Comparison of ENCODE assay signal across 7 cellular contexts in genomic region chr7:25603427-25603740, GRCh38.
DNase-seq lines count a peak whose midpoint lies in the region; ATAC-seq and TF ChIP-seq lines count a peak whose summit lies in the region.
"Not testable (repeated sequence)": the region's sequence is repeated elsewhere in the genome, so short reads cannot be mapped to it uniquely, and the experiment has no call there.

No MANE protein-coding gene starts in this region.

- H3K18ac ChIP-seq in H9 (ENCODE audit: insufficient read length, low read depth, low read length) = not testable (repeated sequence)

- not testable (repeated sequence) for H3K56ac ChIP-seq in H9 (ENCODE audit: insufficient read length, low read depth, low read length)

- H3K4me3 ChIP-seq in choroid plexus epithelial cell (ENCODE audit: low read depth, low read length) (peak overlapping the region; percentile 28), skin epidermis (peak overlapping the region in 5 of 7 experiments; percentile 6 to 35 (median 19))
- not testable (repeated sequence) for H3K4me3 ChIP-seq in hepatocyte

- not testable (repeated sequence) for H3K9me2 ChIP-seq in hepatocyte (replicated peaks; ENCODE audit: insufficient read depth)

- H3K14ac ChIP-seq in H9 (ENCODE audit: insufficient read depth, low read length) = not testable (repeated sequence)

- H4K8ac ChIP-seq in H9 (replicated peaks; ENCODE audit: insufficient read length, low read depth, low read length) = not testable (repeated sequence)

- not testable (repeated sequence) for H2BK12ac ChIP-seq in H9 (ENCODE audit: insufficient read length, low read depth, low read length)

- no CpG with 5 or more reads among the region's 9 CpGs for WGBS in H9 (ENCODE audit: extremely low coverage, insufficient read length, low lambda C conversion rate)
- 8% methylated on average over 7 of the region's 9 CpGs for WGBS in hepatocyte (ENCODE audit: low lambda C conversion rate, missing lambda C conversion rate)

- not testable (repeated sequence) for H3K27me3 Mint-ChIP-seq in H9 (ENCODE audit: low read depth); T-cell; activated T-helper 17 cell treated with anti-CD3 and anti-CD28 coated beads, Interleukin-2, amount 50 U/mL, for 72 hours; naive thymus-derived CD8-positive, alpha-beta T cell

- not testable (repeated sequence) for H3K9me3 ChIP-seq in H9 (ENCODE audit: control insufficient read depth, low read depth, low read length); hepatocyte (ENCODE audit: low read depth)

- H3K23ac ChIP-seq in H9 (ENCODE audit: insufficient read length, low read depth, low read length) = not testable (repeated sequence)

- CTCF ChIA-PET in T-cell (lab: Charles Lee) = not testable (repeated sequence)

- not testable (repeated sequence) for H3K4me1 ChIP-seq in H9 (ENCODE audit: insufficient read depth, low read length); hepatocyte (ENCODE audit: insufficient read depth)

- H3K27ac ChIP-seq in H9 (ENCODE audit: insufficient read length, low read depth, low read length); skin epidermis: not testable (repeated sequence)
- peak overlapping the region; percentile 42 for H3K27ac ChIP-seq in hepatocyte

- not testable (repeated sequence) for H4K20me1 ChIP-seq in H9 (ENCODE audit: control insufficient read depth, insufficient read depth, insufficient read length); hepatocyte (ENCODE audit: insufficient read depth, poor library complexity, severe bottlenecking)

- not testable (repeated sequence) for H2BK120ac ChIP-seq in H9 (ENCODE audit: low read depth, low read length, poor library complexity, severe bottlenecking)

- not testable (repeated sequence) for H4K5ac ChIP-seq in H9 (ENCODE audit: insufficient read length, low read depth, low read length)

- not testable (repeated sequence) for H2BK5ac ChIP-seq in H9 (ENCODE audit: insufficient read length, low read length)

- H3K9ac ChIP-seq in H9 (ENCODE audit: extremely low read depth, insufficient read length, low read length) = not testable (repeated sequence)

- DNase-seq in H9; choroid plexus epithelial cell (ENCODE audit: low read depth); hepatocyte (ENCODE audit: low spot score): not testable (repeated sequence)
- peak in 3 of 34 experiments; percentile 8 to 57 (median 28) for DNase-seq in T-cell
- DNase-seq in naive thymus-derived CD8-positive, alpha-beta T cell = peak in 1 of 10 donors; percentile 24

- not testable (repeated sequence) for H2BK15ac ChIP-seq in H9 (ENCODE audit: low read depth, low read length)

- not testable (repeated sequence) for H3K9me3 Mint-ChIP-seq in H9; T-cell; activated T-helper 17 cell treated with anti-CD3 and anti-CD28 coated beads, Interleukin-2, amount 50 U/mL, for 72 hours; naive thymus-derived CD8-positive, alpha-beta T cell

- H3T11ph ChIP-seq in H9 (ENCODE audit: low read length) = not testable (repeated sequence)

- not testable (repeated sequence) for H2AK5ac ChIP-seq in H9 (ENCODE audit: insufficient read length, low read length)

- not testable (repeated sequence) for H3K4me1 Mint-ChIP-seq in H9; T-cell; activated T-helper 17 cell treated with anti-CD3 and anti-CD28 coated beads, Interleukin-2, amount 50 U/mL, for 72 hours; naive thymus-derived CD8-positive, alpha-beta T cell

- not testable (repeated sequence) for H2AFZ ChIP-seq in H9 (ENCODE audit: low read length); hepatocyte

- not testable (repeated sequence) for H3K36me3 ChIP-seq in hepatocyte (replicated peaks; ENCODE audit: insufficient read depth, low read depth)

- not testable (repeated sequence) for H3K4ac ChIP-seq in H9 (ENCODE audit: low read depth, low read length)

- H3K4me2 ChIP-seq in H9 (ENCODE audit: insufficient read depth, insufficient read length, low read length) = not testable (repeated sequence)
- H3K4me2 ChIP-seq in hepatocyte = peak overlapping the region; percentile 61

- POLR2A ChIA-PET in T-cell (lab: Charles Lee); naive thymus-derived CD8-positive, alpha-beta T cell (lab: Charles Lee): not testable (repeated sequence)

- H3K36me3 Mint-ChIP-seq in H9 (ENCODE audit: insufficient read depth in 1 of 3, low read depth in 3 of 3); T-cell; activated T-helper 17 cell treated with anti-CD3 and anti-CD28 coated beads, Interleukin-2, amount 50 U/mL, for 72 hours (ENCODE audit: low read depth); naive thymus-derived CD8-positive, alpha-beta T cell: not testable (repeated sequence)

- peak overlapping the region; percentile 77 to 82 for H3K4me3 Mint-ChIP-seq in H9
- peak overlapping the region; percentile 70 to 74 (median 73) for H3K4me3 Mint-ChIP-seq in T-cell
- peak overlapping the region; percentile 25 for H3K4me3 Mint-ChIP-seq in activated T-helper 17 cell treated with anti-CD3 and anti-CD28 coated beads, Interleukin-2, amount 50 U/mL, for 72 hours
- peak overlapping the region; percentile 71 to 87 (median 76) for H3K4me3 Mint-ChIP-seq in naive thymus-derived CD8-positive, alpha-beta T cell

- H3K23me2 ChIP-seq in H9 (ENCODE audit: insufficient read length, low read depth, low read length, poor library complexity, severe bottlenecking) = not testable (repeated sequence)

- H2BK20ac ChIP-seq in H9 (ENCODE audit: low read depth, low read length, poor library complexity, severe bottlenecking) = not testable (repeated sequence)

- ATAC-seq in T-cell (replicated peaks in 1 of 4); activated T-helper 17 cell treated with anti-CD3 and anti-CD28 coated beads, Interleukin-2, amount 50 U/mL, for 72 hours (replicated peaks); naive thymus-derived CD8-positive, alpha-beta T cell: not testable (repeated sequence)

- H4K91ac ChIP-seq in H9 (ENCODE audit: insufficient read length, low read depth, low read length) = not testable (repeated sequence)

- H3K27ac Mint-ChIP-seq in H9 = peak overlapping the region in 1 of 3 experiments; percentile 92; a peak in 1 of 7 replicates
- H3K27ac Mint-ChIP-seq in T-cell; activated T-helper 17 cell treated with anti-CD3 and anti-CD28 coated beads, Interleukin-2, amount 50 U/mL, for 72 hours: not testable (repeated sequence)
- peak overlapping the region in 5 of 10 donors; percentile 47 to 74 (median 68) for H3K27ac Mint-ChIP-seq in naive thymus-derived CD8-positive, alpha-beta T cell

- H3K27me3 ChIP-seq in H9 (ENCODE audit: insufficient read depth, low read length); hepatocyte: not testable (repeated sequence)

- not testable (repeated sequence) for H3K79me1 ChIP-seq in H9 (ENCODE audit: insufficient read depth, low read depth, low read length, poor library complexity, severe bottlenecking)

- not testable (repeated sequence) for H3K79me2 ChIP-seq in H9 (ENCODE audit: insufficient read depth, low read length); hepatocyte

- not testable (repeated sequence) for TF ChIP-seq CTCF in H9 (conservative IDR thresholded peaks at IDR 0.05); choroid plexus epithelial cell (conservative IDR thresholded peaks at IDR 0.05; ENCODE audit: low read depth, low read length); hepatocyte (IDR thresholded peaks at IDR 0.05; ENCODE audit: poor library complexity)

Comparison
In these comparisons a context has a peak if more than half of its experiments do, and no peak if none do; other contexts are left out.
1. H3K4me3 Mint-ChIP-seq: peak in every context shown above with its lines; median percentile 80 in H9; 76 in naive thymus-derived CD8-positive, alpha-beta T cell; 73 in T-cell; 25 in activated T-helper 17 cell treated with anti-CD3 and anti-CD28 coated beads, Interleukin-2, amount 50 U/mL, for 72 hours.